In the genomic region with DNA sequence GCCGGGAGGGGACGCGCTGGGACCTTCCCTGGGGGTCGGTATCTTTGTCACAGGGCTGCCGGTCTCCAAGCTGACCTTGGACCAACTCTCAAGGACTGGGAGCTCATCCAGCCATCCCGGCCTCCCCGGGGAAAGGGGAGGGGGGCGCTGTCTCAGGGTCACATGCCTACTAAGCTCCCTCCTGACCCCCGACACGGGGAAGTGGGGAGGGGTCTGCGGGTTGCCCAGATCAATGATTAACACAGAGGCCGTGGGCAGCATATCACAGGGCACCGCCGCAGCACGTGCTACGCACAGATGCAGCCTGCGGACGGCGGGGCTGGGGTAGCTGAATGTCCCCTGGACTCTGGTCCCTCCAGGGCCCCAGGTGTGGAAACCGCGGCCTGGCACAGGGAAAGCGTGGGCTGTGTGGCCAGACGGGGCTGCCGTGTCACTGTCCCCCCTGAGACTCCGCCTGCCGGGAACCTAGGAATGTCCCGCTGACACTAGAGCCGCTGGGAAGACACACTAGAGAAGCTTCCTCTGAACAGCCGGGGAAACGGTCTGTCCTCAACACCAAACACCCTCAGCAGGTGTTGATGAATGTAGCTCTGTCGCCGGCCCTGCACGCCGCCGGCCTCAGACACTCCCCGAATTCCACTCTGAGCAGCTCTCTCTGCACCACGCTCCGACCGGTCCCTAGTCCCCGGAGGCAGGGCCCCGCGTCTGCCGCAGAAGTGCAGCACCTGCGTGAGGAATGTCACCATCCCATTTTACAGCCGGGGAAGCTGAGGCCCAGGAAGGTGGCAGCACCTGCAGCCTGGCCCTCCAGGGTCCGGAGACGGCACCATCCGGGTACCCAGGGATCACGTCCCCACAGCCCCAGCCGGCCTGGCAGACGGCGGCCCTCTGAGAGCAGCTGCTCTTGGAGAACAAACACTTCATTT, we compare ENCODE assay signal across 18 cellular contexts. TPM values are rescaled to one million over a fixed set of nuclear protein-coding genes. Genes with fewer than 3 reads are reported as not detected.
DNase-seq lines count a peak whose midpoint lies in the region; ATAC-seq and TF ChIP-seq lines count a peak whose summit lies in the region.
"Had no signal": no experiment of that assay in that cellular context is flagged by ENCODE, and none has a peak within 500 bp of the region (broad histone marks: within the 10 kb centered on the region; RNA-seq: fewer than 3 reads in every experiment).

No MANE protein-coding gene starts in this region.

- H2BK120ac ChIP-seq in neuronal stem cell (ENCODE audit: low read depth, low read length) = no peak overlapping the region

- peak overlapping the region; percentile 85 for H3K23ac ChIP-seq in neuronal stem cell (ENCODE audit: low read depth, low read length, poor library complexity)

- no peaks in the 10 kb centered on the region for H3K4me1 ChIP-seq in neuronal stem cell (ENCODE audit: control insufficient read depth in 2 of 2, insufficient read depth in 1 of 2, low read depth in 1 of 2, low read length in 2 of 2)

- H3K36me3 ChIP-seq in neuronal stem cell (replicated peaks in 1 of 2; ENCODE audit: control insufficient read depth in 2 of 2, insufficient read depth in 2 of 2, low read length in 2 of 2) = no peaks in the 10 kb centered on the region

- H3K9ac ChIP-seq in neuronal stem cell (ENCODE audit: low read depth, low read length, poor library complexity) = peak overlapping the region; percentile 44
- H3K9ac ChIP-seq: KMS-11 had no signal

- H3K4me2 ChIP-seq in neuronal stem cell (ENCODE audit: insufficient read depth, low read length, poor library complexity, severe bottlenecking) = no peak overlapping the region
- H3K4me2 ChIP-seq: KMS-11, PC-9 had no signal

- H4K8ac ChIP-seq in neuronal stem cell (ENCODE audit: low read depth, low read length) = peak overlapping the region; percentile 43

- DNase-seq in DMS53 treated with DMSO at 0.1 percent for 48 hours (lab: John Stamatoyannopoulos, UW; ENCODE audit: unreplicated experiment) (peak; percentile 22), SW480 (ENCODE audit: low spot score) (peak; percentile 87), left kidney (ENCODE audit: low read depth, low spot score) (peak; percentile 78), neuronal stem cell (ENCODE audit: low spot score) (no peak), foreskin fibroblast (no peak), globus pallidus (ENCODE audit: low spot score) (no peak), epidermal melanocyte (ENCODE audit: insufficient read length, low spot score) (no peak)
- DNase-seq: COR-L47, DMS153, NCI-H1436 treated with DMSO at 0.1 percent for 48 hours, NCI-H2029 treated with DMSO at 0.1 percent for 48 hours, NCI-H2171 treated with DMSO at 0.1 percent for 48 hours, NCI-H446 treated with DMSO at 0.1 percent for 48 hours, NCI-H82, PC-9 had no signal

- H2BK12ac ChIP-seq in neuronal stem cell (ENCODE audit: low read length) = no peak overlapping the region

- WGBS in neuronal stem cell (ENCODE audit: extremely low coverage in 2 of 2, insufficient read length in 2 of 2, insufficient replicate concordance in 1 of 2), 2 donors = no CpG with 5 or more reads among the region's 52 CpGs

- H3K14ac ChIP-seq in neuronal stem cell (ENCODE audit: low read length) = peak overlapping the region; percentile 56

- no peak overlapping the region for H2BK15ac ChIP-seq in neuronal stem cell (ENCODE audit: low read length)

- peak overlapping the region; percentile 66 for H2BK5ac ChIP-seq in neuronal stem cell (ENCODE audit: low read length)

- no peak overlapping the region for H2AFZ ChIP-seq in neuronal stem cell (ENCODE audit: low read length)
- H2AFZ ChIP-seq: PC-9 had no signal

- H2AK5ac ChIP-seq in neuronal stem cell (ENCODE audit: low read depth, low read length) = peak overlapping the region; percentile 63

- peaks cover 2% of the 10 kb centered on the region for H3K79me1 ChIP-seq in neuronal stem cell (ENCODE audit: low read depth, low read length)

- H3K18ac ChIP-seq in neuronal stem cell (ENCODE audit: low read length) = peak overlapping the region; percentile 57

- no peak overlapping the region for H3K4me3 ChIP-seq in neuronal stem cell (ENCODE audit: low read length in 2 of 2)
- no peak overlapping the region for H3K4me3 ChIP-seq in foreskin fibroblast (ENCODE audit: low read depth in 1 of 2, low read length in 2 of 2)
- H3K4me3 ChIP-seq: PC-9 had no signal

- no peak for TF ChIP-seq CTCF in foreskin fibroblast (IDR thresholded peaks at IDR 0.05; ENCODE audit: low read depth, low read length)

- peaks cover 5% of the 10 kb centered on the region in 2 donors for H3K9me3 ChIP-seq in neuronal stem cell (replicated peaks in 1 of 2; ENCODE audit: control insufficient read depth in 2 of 2, insufficient read depth in 1 of 2, low read depth in 1 of 2, low read length in 2 of 2)

- no peak for ATAC-seq in HG03354 (IDR thresholded peaks at IDR 0.05; ENCODE audit: poor library complexity, severe bottlenecking, unreplicated experiment)
- ATAC-seq: HCT116 had no signal

- no peak overlapping the region for H4K91ac ChIP-seq in neuronal stem cell (ENCODE audit: low read depth, low read length, poor library complexity)

- no peaks in the 10 kb centered on the region for H3K27me3 ChIP-seq in neuronal stem cell (ENCODE audit: control insufficient read depth in 3 of 3, insufficient read depth in 3 of 3, low read depth in 1 of 3, low read length in 3 of 3)

- no peak overlapping the region for H3K4ac ChIP-seq in neuronal stem cell (ENCODE audit: low read length)

- H3K27ac ChIP-seq in neuronal stem cell (replicated peaks; ENCODE audit: low read length) = no peak overlapping the region
- H3K27ac ChIP-seq: KMS-11, PC-9 had no signal

RNA-seq across cellular contexts. Expression of a gene that starts 33.3 kb away (rescaled TPM):
- 6.2 TPM for polyA plus RNA-seq in neuronal stem cell (2013, experiment 1 of 2)
- 5.7 TPM for polyA plus RNA-seq in neuronal stem cell (2013, experiment 2 of 2)

Comparison
In these comparisons a context has a peak if more than half of its experiments do, and no peak if none do; other contexts are left out.
1. DNase-seq: peak in DMS53 treated with DMSO at 0.1 percent for 48 hours (single experiment), SW480 (single experiment) and left kidney (single experiment); none in neuronal stem cell (single experiment), foreskin fibroblast (0 of 2), globus pallidus (single experiment) and epidermal melanocyte (single experiment).